ENCODE assay signal across 10 cellular contexts in genomic region chr11:130103296-130103814, GRCh38. TPM values are rescaled to one million over a fixed set of nuclear protein-coding genes. Genes with fewer than 3 reads are reported as not detected.
DNase-seq lines count a peak whose midpoint lies in the region; ATAC-seq and TF ChIP-seq lines count a peak whose summit lies in the region.
"Had no signal": no experiment of that assay in that cellular context is flagged by ENCODE, and none has a peak within 500 bp of the region (broad histone marks: within the 10 kb centered on the region; RNA-seq: fewer than 3 reads in every experiment).

No MANE protein-coding gene starts in this region.

- peak; percentile 55 for DNase-seq in NCI-H69 (lab: John Stamatoyannopoulos, UW)
- peak; percentile 54 for DNase-seq in dermis blood vessel endothelial cell
- DNase-seq in mucosa of descending colon = no peak
- DNase-seq in stimulated activated CD4-positive, alpha-beta T cell treated with anti-CD3 and anti-CD28 coated beads, Interleukin-2, amount 100 ng/mL, for 48 hours = no peak
- DNase-seq in activated effector memory CD4-positive, alpha-beta T cell treated with Interleukin-2 at 50 U/mL for 16 hours = no peak
- no peak for DNase-seq in GM13977 (ENCODE audit: low spot score)
- no peak for DNase-seq in left colon
- DNase-seq: activated CD4-positive, alpha-beta T cell treated with anti-CD3 and anti-CD28 coated beads, Interleukin-2, amount 50 U/mL, for 48 hours; stimulated activated CD4-positive, alpha-beta T cell treated with anti-CD3 and anti-CD28 coated beads, Interleukin-4, amount 100 ng/mL, for 1 hour had no signal

- TF ChIP-seq CTCF in C4-2B (conservative IDR thresholded peaks at IDR 0.05) (no peak), mucosa of descending colon (IDR thresholded peaks at IDR 0.05) (no peak), GM13977 (IDR thresholded peaks at IDR 0.05; ENCODE audit: extremely low read depth, insufficient read depth, missing control alignments) (no peak)

- in situ Hi-C loops in GM13977 (cut with MboI; ENCODE audit: low pct_unique_long_range_greater_than_20kb, low sequenced_read_pairs, unreplicated experiment) = no loop called here

- no peaks in the 10 kb centered on the region for H3K4me1 ChIP-seq in mucosa of descending colon (ENCODE audit: low read depth)

- no peaks in the 10 kb centered on the region for H3K9me3 ChIP-seq in mucosa of descending colon

- peak overlapping the region; percentile 39; the same call in 1 of the 2 replicates for H3K27ac ChIP-seq in C4-2B

- ATAC-seq in mucosa of descending colon = peak; percentile 41
- no peak for ATAC-seq in left colon

- intact Hi-C loops in mucosa of descending colon (cut with DNase I, micrococcal nuclease) = no loop called here
- intact Hi-C loops in left colon (cut with DNase I, micrococcal nuclease) = no loop called here

- H3K4me3 ChIP-seq in mucosa of descending colon = no peak overlapping the region

- no peaks in the 10 kb centered on the region for H3K36me3 ChIP-seq in mucosa of descending colon (ENCODE audit: low read depth)

RNA-seq across cellular contexts. Expression of gene APLP2, which starts 33.7 kb away (rescaled TPM):
- total RNA-seq in dermis blood vessel endothelial cell (986 and 1,136 TPM in 2 replicates), mucosa of descending colon (100 to 1,000 TPM; 328 to 406 (median 400) TPM), left colon (100 to 1,000 TPM; 349 to 496 TPM)

RNA-seq across cellular contexts. Expression of gene ST14, which starts 56.2 kb away (rescaled TPM):
- total RNA-seq in dermis blood vessel endothelial cell (0.14 and 0.34 TPM in 2 replicates), mucosa of descending colon (100 to 1,000 TPM; 260 to 622 (median 508) TPM), left colon (100 to 1,000 TPM; 499 to 535 TPM)

Comparison
In these comparisons a context has a peak if more than half of its experiments do, and no peak if none do; other contexts are left out.
1. DNase-seq: peak in NCI-H69 (single experiment) and dermis blood vessel endothelial cell (single experiment); none in mucosa of descending colon (0 of 3), stimulated activated CD4-positive, alpha-beta T cell treated with anti-CD3 and anti-CD28 coated beads, Interleukin-2, amount 100 ng/mL, for 48 hours (0 of 2), activated effector memory CD4-positive, alpha-beta T cell treated with Interleukin-2 at 50 U/mL for 16 hours (single experiment), GM13977 (single experiment) and left colon (0 of 2).
2. RNA of gene ST14, which starts 56.2 kb away (total RNA-seq): 499 to 535 TPM in left colon and 260 to 622 TPM in mucosa of descending colon; 0.14 to 0.34 TPM in dermis blood vessel endothelial cell; every median in the first group is over 100 times any median in the second.